1 cellular context compared by ENCODE assay signal in genomic region chr11:106959800-106960199, GRCh38.
TF ChIP-seq lines count a peak whose summit lies in the region.

No MANE protein-coding gene starts in this region.

TF ChIP-seq in SK-N-SH, 30 proteins besides CTCF, POLR2A, EP300 and RAD21 (continued from another document):
- TF ChIP-seq REST (IDR thresholded peaks at IDR 0.05; ENCODE audit: low read depth, low read length) = no peak
- TF ChIP-seq, protein P1, sequence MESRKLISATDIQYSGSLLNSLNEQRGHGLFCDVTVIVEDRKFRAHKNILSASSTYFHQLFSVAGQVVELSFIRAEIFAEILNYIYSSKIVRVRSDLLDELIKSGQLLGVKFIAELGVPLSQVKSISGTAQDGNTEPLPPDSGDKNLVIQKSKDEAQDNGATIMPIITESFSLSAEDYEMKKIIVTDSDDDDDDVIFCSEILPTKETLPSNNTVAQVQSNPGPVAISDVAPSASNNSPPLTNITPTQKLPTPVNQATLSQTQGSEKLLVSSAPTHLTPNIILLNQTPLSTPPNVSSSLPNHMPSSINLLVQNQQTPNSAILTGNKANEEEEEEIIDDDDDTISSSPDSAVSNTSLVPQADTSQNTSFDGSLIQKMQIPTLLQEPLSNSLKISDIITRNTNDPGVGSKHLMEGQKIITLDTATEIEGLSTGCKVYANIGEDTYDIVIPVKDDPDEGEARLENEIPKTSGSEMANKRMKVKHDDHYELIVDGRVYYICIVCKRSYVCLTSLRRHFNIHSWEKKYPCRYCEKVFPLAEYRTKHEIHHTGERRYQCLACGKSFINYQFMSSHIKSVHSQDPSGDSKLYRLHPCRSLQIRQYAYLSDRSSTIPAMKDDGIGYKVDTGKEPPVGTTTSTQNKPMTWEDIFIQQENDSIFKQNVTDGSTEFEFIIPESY (IDR thresholded peaks at IDR 0.05; ENCODE audit: borderline replicate concordance, low read depth) = no peak
- TF ChIP-seq FOSL2 (IDR thresholded peaks at IDR 0.05; ENCODE audit: borderline replicate concordance, low read depth) = no peak
- TF ChIP-seq GATA2 (CRISPR knock-in tag; IDR thresholded peaks at IDR 0.05) = no peak
- no peak for TF ChIP-seq ELF1 (IDR thresholded peaks at IDR 0.05)
- no peak for TF ChIP-seq MEF2A (IDR thresholded peaks at IDR 0.05; ENCODE audit: borderline replicate concordance, low read depth)
- TF ChIP-seq EZH2phosphoT487 (IDR thresholded peaks at IDR 0.05; ENCODE audit: borderline replicate concordance, low read depth) = no peak
- TF ChIP-seq SMC3 (IDR thresholded peaks at IDR 0.05; ENCODE audit: low read depth, low read length) = no peak
- TF ChIP-seq, protein P2, sequence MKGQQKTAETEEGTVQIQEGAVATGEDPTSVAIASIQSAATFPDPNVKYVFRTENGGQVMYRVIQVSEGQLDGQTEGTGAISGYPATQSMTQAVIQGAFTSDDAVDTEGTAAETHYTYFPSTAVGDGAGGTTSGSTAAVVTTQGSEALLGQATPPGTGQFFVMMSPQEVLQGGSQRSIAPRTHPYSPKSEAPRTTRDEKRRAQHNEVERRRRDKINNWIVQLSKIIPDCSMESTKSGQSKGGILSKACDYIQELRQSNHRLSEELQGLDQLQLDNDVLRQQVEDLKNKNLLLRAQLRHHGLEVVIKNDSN (IDR thresholded peaks at IDR 0.05; ENCODE audit: borderline replicate concordance, low read depth) = no peak
- no peak for TF ChIP-seq RFX5 (IDR thresholded peaks at IDR 0.05; ENCODE audit: low read length)
- no peak for TF ChIP-seq RCOR1 (IDR thresholded peaks at IDR 0.05; ENCODE audit: low read length)
- TF ChIP-seq GABPA (IDR thresholded peaks at IDR 0.05; ENCODE audit: low read depth) = no peak
- TF ChIP-seq IRF3 (IDR thresholded peaks at IDR 0.05; ENCODE audit: low read depth, low read length) = no peak
- TF ChIP-seq NFIC (IDR thresholded peaks at IDR 0.05; ENCODE audit: borderline replicate concordance) = no peak
- TF ChIP-seq NRF1 (IDR thresholded peaks at IDR 0.05; ENCODE audit: low read depth, low read length) = no peak
